10 cellular contexts compared by ENCODE assay signal in genomic region chr5:93359296-93359957, GRCh38.
DNase-seq lines count a peak whose midpoint lies in the region; ATAC-seq, FAIRE-seq and TF ChIP-seq lines count a peak whose summit lies in the region.
"Had no signal": no experiment of that assay in that cellular context is flagged by ENCODE, and none has a peak within 500 bp of the region (broad histone marks: within the 10 kb centered on the region; RNA-seq: fewer than 3 reads in every experiment).

No MANE protein-coding gene starts in this region.

- POLR2A ChIA-PET in SK-N-SH (lab: Yijun Ruan, JAX), result no interaction called here

- no peaks in the 10 kb centered on the region for H4K20me1 ChIP-seq in SK-N-SH (ENCODE audit: insufficient read depth)

- CTCF ChIA-PET in SK-N-SH (lab: Yijun Ruan, JAX), result interaction anchor here (1.1 to 1.8 kb wide), 3 partner anchors 15 to 35 kb away, joined by 3 to 5 read pairs (median 3); no protein-coding TSS in a partner anchor

- TF ChIP-seq CTCF in SK-N-SH (IDR thresholded peaks at IDR 0.05) (no peak), gastroesophageal sphincter (IDR thresholded peaks at IDR 0.05) (no peak), progenitor cell of endocrine pancreas (IDR thresholded peaks at IDR 0.05; ENCODE audit: unreplicated experiment) (no peak), transverse colon (IDR thresholded peaks at IDR 0.05) (no peak)

- peak; percentile 57 for ATAC-seq in gastroesophageal sphincter

- intact Hi-C loops in transverse colon (cut with DNase I; ENCODE audit: low total_unique reads), result no loop called here

- H3K4me2 ChIP-seq in SK-N-SH, result no peak overlapping the region

- H2AFZ ChIP-seq in SK-N-SH (ENCODE audit: low read depth), result no peak overlapping the region

- peak in 1 of 2 experiments; percentile 41; a peak in 1 of 4 replicates for TF ChIP-seq EP300 in SK-N-SH (IDR thresholded peaks at IDR 0.05; ENCODE audit: borderline replicate concordance in 1 of 2, low read depth in 1 of 2, low read length in 1 of 2)
- TF ChIP-seq EP300 in gastroesophageal sphincter (IDR thresholded peaks at IDR 0.05), result no peak
- TF ChIP-seq EP300 in transverse colon (IDR thresholded peaks at IDR 0.05; ENCODE audit: low read depth), result no peak

- H3K4me3 ChIP-seq in SK-N-SH (ENCODE audit: low read depth in 2 of 2, low read length in 1 of 2) (no peak overlapping the region), gastroesophageal sphincter (no peak overlapping the region), small intestine (ENCODE audit: low read depth in 1 of 2, low read length in 2 of 2) (no peak overlapping the region), transverse colon (no peak overlapping the region)

- H3K9me2 ChIP-seq in SK-N-SH, result no peaks in the 10 kb centered on the region

- no peak overlapping the region for H3K4me3 Mint-ChIP-seq in progenitor cell of endocrine pancreas (ENCODE audit: low read depth)

- H3K27me3 ChIP-seq in SK-N-SH (ENCODE audit: insufficient read depth) (no peaks in the 10 kb centered on the region), gastroesophageal sphincter (no peaks in the 10 kb centered on the region), small intestine (ENCODE audit: control insufficient read depth in 2 of 2, insufficient read depth in 2 of 2, low read length in 2 of 2) (no peaks in the 10 kb centered on the region), transverse colon (no peaks in the 10 kb centered on the region)

- H3K4me1 ChIP-seq in SK-N-SH (ENCODE audit: control insufficient read depth in 1 of 2, insufficient read depth in 2 of 2, low read depth in 1 of 2, low read length in 1 of 2) (peaks cover 4 to 13% of the 10 kb centered on the region in 2 experiments; a peak in 3 of 4 replicates), gastroesophageal sphincter (no peaks in the 10 kb centered on the region), small intestine (ENCODE audit: control insufficient read depth in 2 of 2, insufficient read depth in 1 of 2, low read depth in 1 of 2, low read length in 1 of 2) (no peaks in the 10 kb centered on the region), transverse colon (no peaks in the 10 kb centered on the region)

- H3K9me3 ChIP-seq in SK-N-SH (no peaks in the 10 kb centered on the region), gastroesophageal sphincter (no peaks in the 10 kb centered on the region), small intestine (ENCODE audit: control insufficient read depth, low read depth) (no peaks in the 10 kb centered on the region), transverse colon (no peaks in the 10 kb centered on the region)

- DNase-seq in DMS 273 (lab: John Stamatoyannopoulos, UW; ENCODE audit: unreplicated experiment), result peak; percentile 48
- DNase-seq in DMS 273 treated with DMSO at 0.1 percent for 48 hours (lab: John Stamatoyannopoulos, UW), result no peak
- DNase-seq in SK-N-SH, result no peak
- DNase-seq in small intestine, result peak; percentile 1
- no peak for DNase-seq in progenitor cell of endocrine pancreas (ENCODE audit: low spot score, unreplicated experiment)
- no peak for DNase-seq in NCI-H1930 (lab: John Stamatoyannopoulos, UW)
- DNase-seq in transverse colon, result no peak
- DNase-seq: amygdala had no signal

- TF ChIP-seq RAD21 in SK-N-SH (IDR thresholded peaks at IDR 0.05; ENCODE audit: low read length), result no peak

- TF ChIP-seq POLR2A in gastroesophageal sphincter (IDR thresholded peaks at IDR 0.05) (no peak), transverse colon (IDR thresholded peaks at IDR 0.05) (no peak)

- no peak for FAIRE-seq in small intestine (lab: Jason Lieb, UNC)

- no peaks in the 10 kb centered on the region for H3K79me2 ChIP-seq in SK-N-SH (ENCODE audit: insufficient read depth)

- H3K27me3 Mint-ChIP-seq in progenitor cell of endocrine pancreas, result no peaks in the 10 kb centered on the region

- H3K36me3 ChIP-seq in SK-N-SH (replicated peaks in 1 of 2; ENCODE audit: control insufficient read depth in 1 of 2, insufficient read depth in 2 of 2, low read length in 1 of 2), result no peaks in the 10 kb centered on the region
- H3K36me3 ChIP-seq in gastroesophageal sphincter, result no peaks in the 10 kb centered on the region
- no peaks in the 10 kb centered on the region for H3K36me3 ChIP-seq in small intestine (ENCODE audit: control insufficient read depth in 2 of 2, insufficient read depth in 2 of 2, low read length in 2 of 2)
- H3K36me3 ChIP-seq in transverse colon, result no peaks in the 10 kb centered on the region

- no peaks in the 10 kb centered on the region for H3K36me3 Mint-ChIP-seq in progenitor cell of endocrine pancreas (ENCODE audit: insufficient read depth)

- H3K9me3 Mint-ChIP-seq in progenitor cell of endocrine pancreas (ENCODE audit: low read depth), result no peaks in the 10 kb centered on the region

- no peak overlapping the region for H3K9ac ChIP-seq in SK-N-SH

- WGBS in SK-N-SH (ENCODE audit: low lambda C conversion rate), result 50% methylated on average over 9 of the region's 9 CpGs
- WGBS in gastroesophageal sphincter (ENCODE audit: low coverage in 1 of 2), 2 donors, result 47 to 52% methylated on average over 6 to 9 of the region's 9 CpGs
- 52 to 69% (median 63%) methylated on average over 9 of the region's 9 CpGs for WGBS in small intestine, 3 donors
- 36 to 55% methylated on average over 9 of the region's 9 CpGs for whole genome bisulfite sequencing in transverse colon (ENCODE audit: low coverage in 1 of 2), 2 donors

- in situ Hi-C loops in transverse colon (cut with MboI; ENCODE audit: low pct_ligation_motif_present in 1 of 4, low pct_unique_long_range_greater_than_20kb in 1 of 4, low sequenced_read_pairs in 3 of 4), result no loop called here

- peak overlapping the region in 1 of 2 experiments; percentile 40; a peak in 2 of 4 replicates for H3K27ac ChIP-seq in SK-N-SH (ENCODE audit: low read depth in 2 of 2, low read length in 1 of 2)
- no peak overlapping the region for H3K27ac ChIP-seq in gastroesophageal sphincter
- H3K27ac ChIP-seq in small intestine (ENCODE audit: low read depth in 1 of 2, low read length in 1 of 2), result peak overlapping the region in 1 of 2 donors; percentile 78
- no peak overlapping the region for H3K27ac ChIP-seq in transverse colon
- H3K27ac ChIP-seq: 22Rv1 had no signal

- H3F3A ChIP-seq in SK-N-SH (replicated peaks; ENCODE audit: insufficient read depth), result peaks cover 16% of the 10 kb centered on the region

- no peaks in the 10 kb centered on the region for H3K4me1 Mint-ChIP-seq in progenitor cell of endocrine pancreas (ENCODE audit: low read depth)

- no peak overlapping the region for H3K27ac Mint-ChIP-seq in progenitor cell of endocrine pancreas

TF ChIP-seq in SK-N-SH, 30 proteins besides CTCF, POLR2A, EP300 and RAD21:
- peak; percentile 4; the same call in 1 of the 2 replicates for TF ChIP-seq FOSL2 (IDR thresholded peaks at IDR 0.05; ENCODE audit: borderline replicate concordance, low read depth)
- TF ChIP-seq PBX3 (IDR thresholded peaks at IDR 0.05), result peak; percentile 67
- no peak for TF ChIP-seq FOXJ3 (CRISPR knock-in tag; IDR thresholded peaks at IDR 0.05)
- no peak for TF ChIP-seq MXI1 (IDR thresholded peaks at IDR 0.05; ENCODE audit: low read depth, low read length)
- no peak for TF ChIP-seq MAX (IDR thresholded peaks at IDR 0.05; ENCODE audit: low read depth)
- TF ChIP-seq POLR2AphosphoS5 (IDR thresholded peaks at IDR 0.05; ENCODE audit: low read depth, low read length), result no peak
- TF ChIP-seq TEAD4 (IDR thresholded peaks at IDR 0.05; ENCODE audit: borderline replicate concordance, insufficient read depth), result peak; percentile 34; the same call in 1 of the 2 replicates
- TF ChIP-seq MEF2A (IDR thresholded peaks at IDR 0.05; ENCODE audit: borderline replicate concordance, low read depth), result 0 out of 2 replicates have a peak, but pooled peaks have one; percentile 5
- no peak for TF ChIP-seq GABPA (IDR thresholded peaks at IDR 0.05; ENCODE audit: low read depth)
- TF ChIP-seq TCF12 (IDR thresholded peaks at IDR 0.05), result peak; percentile 30; the same call in 1 of the 2 replicates
- peak; percentile 85 for TF ChIP-seq NFIC (IDR thresholded peaks at IDR 0.05; ENCODE audit: borderline replicate concordance)
- no peak for TF ChIP-seq RFX5 (IDR thresholded peaks at IDR 0.05; ENCODE audit: low read length)

Comparison
In these comparisons a context has a peak if more than half of its experiments do, and no peak if none do; other contexts are left out.
1. DNase-seq: peak in DMS 273 (single experiment) and small intestine (single experiment); none in DMS 273 treated with DMSO at 0.1 percent for 48 hours (single experiment), SK-N-SH (single experiment), progenitor cell of endocrine pancreas (single experiment), NCI-H1930 (0 of 2) and transverse colon (single experiment).